In genomic region chr14:22689186-22689585, GRCh38 we compare ENCODE assay signal across 11 cellular contexts. TPM values are rescaled to one million over a fixed set of nuclear protein-coding genes. Genes with fewer than 3 reads are reported as not detected.
DNase-seq lines count a peak whose midpoint lies in the region; FAIRE-seq and TF ChIP-seq lines count a peak whose summit lies in the region.
"Had no signal": no experiment of that assay in that cellular context is flagged by ENCODE, and none has a peak within 500 bp of the region (broad histone marks: within the 10 kb centered on the region; RNA-seq: fewer than 3 reads in every experiment).

No MANE protein-coding gene starts in this region.

- DNase-seq in stimulated activated CD4-positive, alpha-beta T cell treated with anti-CD3 and anti-CD28 coated beads, Interleukin-4, amount 100 ng/mL, for 24 hours, result peak; percentile 7
- DNase-seq in stimulated activated CD4-positive, alpha-beta T cell treated with anti-CD3 and anti-CD28 coated beads, Interleukin-4, amount 100 ng/mL, for 1 hour, result no peak
- peak; percentile 83 for DNase-seq in RWPE1 (ENCODE audit: low spot score)
- peak; percentile 97 for DNase-seq in fibroblast of villous mesenchyme (ENCODE audit: low read depth)
- DNase-seq in urothelium cell line (ENCODE audit: low spot score), result peak; percentile 82
- no peak for DNase-seq in DMS114 treated with DMSO at 0.1 percent for 48 hours (lab: John Stamatoyannopoulos, UW; ENCODE audit: unreplicated experiment)
- no peak for DNase-seq in NCI-H2029 (lab: John Stamatoyannopoulos, UW)
- DNase-seq in NCI-H1417 (lab: John Stamatoyannopoulos, UW), result no peak
- DNase-seq: caudate nucleus, NCI-H1694 treated with DMSO at 0.1 percent for 48 hours had no signal

- CTCF ChIA-PET in RWPE1 (lab: Yijun Ruan, JAX), result interaction anchor here (1.3 to 1.4 kb wide), 2 partner anchors 36 to 119 kb away, joined by 3 to 5 read pairs; no protein-coding TSS in a partner anchor

- no peak overlapping the region for H3K4me3 ChIP-seq in fibroblast of villous mesenchyme (ENCODE audit: low read depth, low read length)

- FAIRE-seq in urothelium cell line (lab: Jason Lieb, UNC), result peak; percentile 94

- H3K27ac ChIP-seq in RWPE1, result no peak overlapping the region

- TF ChIP-seq CTCF in RWPE1 (conservative IDR thresholded peaks at IDR 0.05; ENCODE audit: low read depth), result no peak
- no peak for TF ChIP-seq CTCF in fibroblast of villous mesenchyme (IDR thresholded peaks at IDR 0.05; ENCODE audit: insufficient read depth, low read depth, low read length)

- POLR2A ChIA-PET in RWPE1 (lab: Yijun Ruan, JAX; ENCODE audit: low non-redundant PET), result no interaction called here

RNA-seq across cellular contexts. Expression of gene OR6J1, which starts 45.0 kb away (rescaled TPM):
- not detected in 2 replicates for total RNA-seq in fibroblast of villous mesenchyme
- total RNA-seq: lower leg skin had no signal

Comparison
In these comparisons a context has a peak if more than half of its experiments do, and no peak if none do; other contexts are left out.
1. DNase-seq: peak in stimulated activated CD4-positive, alpha-beta T cell treated with anti-CD3 and anti-CD28 coated beads, Interleukin-4, amount 100 ng/mL, for 24 hours (single experiment), RWPE1 (single experiment), fibroblast of villous mesenchyme (single experiment) and urothelium cell line (single experiment); none in stimulated activated CD4-positive, alpha-beta T cell treated with anti-CD3 and anti-CD28 coated beads, Interleukin-4, amount 100 ng/mL, for 1 hour (single experiment), DMS114 treated with DMSO at 0.1 percent for 48 hours (single experiment), NCI-H2029 (single experiment) and NCI-H1417 (0 of 3).